9 cellular contexts compared by ENCODE assay signal in the genomic region with DNA sequence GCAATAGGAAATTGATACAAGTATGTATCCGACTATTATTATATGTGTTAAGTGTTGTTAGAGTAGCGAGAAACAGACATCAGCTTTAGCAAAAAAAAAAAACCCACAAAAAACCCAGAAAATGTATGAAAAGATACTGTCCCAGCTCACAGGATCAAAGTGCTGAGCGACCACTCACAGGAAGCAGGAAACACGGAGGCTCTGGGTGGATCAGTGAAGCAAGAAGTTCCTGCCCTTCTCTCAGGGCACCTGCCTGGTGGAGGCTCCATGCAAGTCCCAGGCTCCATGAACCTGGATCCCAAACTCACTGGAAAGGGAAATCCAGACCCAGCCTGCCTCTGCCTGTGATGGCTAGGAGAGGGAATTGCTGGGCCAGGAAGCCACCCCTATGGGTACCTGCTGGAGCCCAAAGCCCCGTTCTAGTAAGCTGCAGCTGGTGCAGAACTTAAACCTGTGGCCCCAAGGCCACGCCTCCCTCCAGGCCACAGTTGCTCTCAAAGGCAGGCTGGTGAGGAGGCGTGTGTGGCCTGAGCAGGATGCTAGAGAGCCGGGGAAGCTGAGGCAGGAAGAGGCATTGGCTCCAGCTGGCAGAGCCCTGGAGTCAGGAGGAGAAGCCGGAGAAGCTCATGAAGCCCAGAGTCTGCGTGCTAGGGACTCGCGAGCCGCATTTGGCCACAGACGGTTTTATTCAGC.
DNase-seq lines count a peak whose midpoint lies in the region; ATAC-seq lines count a peak whose summit lies in the region.
"Had no signal": no experiment of that assay in that cellular context is flagged by ENCODE, and none has a peak within 500 bp of the region (broad histone marks: within the 10 kb centered on the region; RNA-seq: fewer than 3 reads in every experiment).

No MANE protein-coding gene starts in this region.

- H3K27ac Mint-ChIP-seq in activated CD4-positive, alpha-beta T cell treated with anti-CD3 and anti-CD28 coated beads for 36 hours = peak overlapping the region; percentile 83
- H3K27ac Mint-ChIP-seq in activated naive CD4-positive, alpha-beta T cell treated with anti-CD3 and anti-CD28 coated beads, Interleukin-2, amount 50 U/mL, for 72 hours = peak overlapping the region; percentile 82
- peak overlapping the region; percentile 92 for H3K27ac Mint-ChIP-seq in stimulated activated effector memory CD8-positive, alpha-beta T cell treated with anti-CD3 and anti-CD28 coated beads, Interleukin-12 subunit alpha, Interleukin-12 subunit beta, amount 100 ng/mL, for 72 hours

- POLR2A ChIA-PET in activated CD4-positive, alpha-beta T cell treated with anti-CD3 and anti-CD28 coated beads for 36 hours (lab: Charles Lee) = interaction anchor here (0.6 kb wide), 1 partner anchor 305 kb away, joined by 3 read pairs; no protein-coding TSS in a partner anchor

- H3K4me3 Mint-ChIP-seq in activated CD4-positive, alpha-beta T cell treated with anti-CD3 and anti-CD28 coated beads for 36 hours = peak overlapping the region; percentile 51
- H3K4me3 Mint-ChIP-seq in stimulated activated effector memory CD8-positive, alpha-beta T cell treated with anti-CD3 and anti-CD28 coated beads, Interleukin-12 subunit alpha, Interleukin-12 subunit beta, amount 100 ng/mL, for 72 hours = peak overlapping the region; percentile 63

- no peaks in the 10 kb centered on the region for H3K36me3 Mint-ChIP-seq in activated CD4-positive, alpha-beta T cell treated with anti-CD3 and anti-CD28 coated beads for 36 hours (ENCODE audit: low read depth)
- H3K36me3 Mint-ChIP-seq in activated naive CD4-positive, alpha-beta T cell treated with anti-CD3 and anti-CD28 coated beads, Interleukin-2, amount 50 U/mL, for 72 hours = peaks cover 0 to 9% of the 10 kb centered on the region in 2 donors
- H3K36me3 Mint-ChIP-seq in stimulated activated effector memory CD8-positive, alpha-beta T cell treated with anti-CD3 and anti-CD28 coated beads, Interleukin-12 subunit alpha, Interleukin-12 subunit beta, amount 100 ng/mL, for 72 hours = peaks cover 15% of the 10 kb centered on the region

- no peaks in the 10 kb centered on the region for H3K9me3 Mint-ChIP-seq in activated CD4-positive, alpha-beta T cell treated with anti-CD3 and anti-CD28 coated beads for 36 hours (ENCODE audit: low read depth)
- peaks cover 0 to 7% of the 10 kb centered on the region in 2 donors for H3K9me3 Mint-ChIP-seq in activated naive CD4-positive, alpha-beta T cell treated with anti-CD3 and anti-CD28 coated beads, Interleukin-2, amount 50 U/mL, for 72 hours
- H3K9me3 Mint-ChIP-seq in stimulated activated effector memory CD8-positive, alpha-beta T cell treated with anti-CD3 and anti-CD28 coated beads, Interleukin-12 subunit alpha, Interleukin-12 subunit beta, amount 100 ng/mL, for 72 hours = peaks cover 4% of the 10 kb centered on the region

- H3K4me1 Mint-ChIP-seq in activated CD4-positive, alpha-beta T cell treated with anti-CD3 and anti-CD28 coated beads for 36 hours = peaks cover 52% of the 10 kb centered on the region
- peaks cover 63% of the 10 kb centered on the region for H3K4me1 Mint-ChIP-seq in stimulated activated effector memory CD8-positive, alpha-beta T cell treated with anti-CD3 and anti-CD28 coated beads, Interleukin-12 subunit alpha, Interleukin-12 subunit beta, amount 100 ng/mL, for 72 hours

- no peaks in the 10 kb centered on the region for H3K27me3 Mint-ChIP-seq in activated CD4-positive, alpha-beta T cell treated with anti-CD3 and anti-CD28 coated beads for 36 hours

- intact Hi-C loops in activated CD4-positive, alpha-beta T cell treated with anti-CD3 and anti-CD28 coated beads for 36 hours (cut with DNase I, micrococcal nuclease) = loop anchor here (2.0 to 5.0 kb wide), 2 partner anchors 71 to 222 kb away; partner anchors contain the start of gene ADAM17 (in 1 of the 2)

- CTCF ChIA-PET in activated CD4-positive, alpha-beta T cell treated with anti-CD3 and anti-CD28 coated beads for 36 hours (lab: Charles Lee) = interaction anchor here (1.1 to 2.8 kb wide), 3 partner anchors 10 to 185 kb away, joined by 4 to 23 read pairs (median 5); no protein-coding TSS in a partner anchor

- DNase-seq in activated CD4-positive, alpha-beta T cell treated with anti-CD3 and anti-CD28 coated beads for 36 hours = peak; percentile 74
- DNase-seq in activated CD4-positive, alpha-beta T cell treated with anti-CD3 and anti-CD28 coated beads for 1 hour = no peak
- DNase-seq in RPMI8226 = peak; percentile 53
- DNase-seq in activated naive CD4-positive, alpha-beta T cell treated with anti-CD3 and anti-CD28 coated beads, Interleukin-2, amount 50 U/mL, for 72 hours (ENCODE audit: low spot score in 2 of 2) = no peak
- peak; percentile 29 to 68 for DNase-seq in stimulated activated effector memory CD8-positive, alpha-beta T cell treated with anti-CD3 and anti-CD28 coated beads, Interleukin-12 subunit alpha, Interleukin-12 subunit beta, amount 100 ng/mL, for 72 hours (ENCODE audit: low spot score in 2 of 2)

- ATAC-seq in activated CD4-positive, alpha-beta T cell treated with anti-CD3 and anti-CD28 coated beads for 36 hours = peak; percentile 51
- peak; percentile 29 to 49 for ATAC-seq in activated naive CD4-positive, alpha-beta T cell treated with anti-CD3 and anti-CD28 coated beads, Interleukin-2, amount 50 U/mL, for 72 hours
- ATAC-seq in stimulated activated effector memory CD8-positive, alpha-beta T cell treated with anti-CD3 and anti-CD28 coated beads, Interleukin-12 subunit alpha, Interleukin-12 subunit beta, amount 100 ng/mL, for 72 hours = peak; percentile 76
- ATAC-seq in HG03159 (IDR thresholded peaks at IDR 0.05; ENCODE audit: unreplicated experiment) (no peak), HG02970 (IDR thresholded peaks at IDR 0.05; ENCODE audit: low FRiP score, unreplicated experiment) (no peak), HG02884 (IDR thresholded peaks at IDR 0.05; ENCODE audit: unreplicated experiment) (no peak)
- ATAC-seq: left lobe of liver had no signal

Comparison
In these comparisons a context has a peak if more than half of its experiments do, and no peak if none do; other contexts are left out.
1. DNase-seq: peak in activated CD4-positive, alpha-beta T cell treated with anti-CD3 and anti-CD28 coated beads for 36 hours (single experiment), RPMI8226 (single experiment) and stimulated activated effector memory CD8-positive, alpha-beta T cell treated with anti-CD3 and anti-CD28 coated beads, Interleukin-12 subunit alpha, Interleukin-12 subunit beta, amount 100 ng/mL, for 72 hours (2 of 2); none in activated CD4-positive, alpha-beta T cell treated with anti-CD3 and anti-CD28 coated beads for 1 hour (single experiment) and activated naive CD4-positive, alpha-beta T cell treated with anti-CD3 and anti-CD28 coated beads, Interleukin-2, amount 50 U/mL, for 72 hours (0 of 2).
2. ATAC-seq: peak in activated CD4-positive, alpha-beta T cell treated with anti-CD3 and anti-CD28 coated beads for 36 hours (single experiment), activated naive CD4-positive, alpha-beta T cell treated with anti-CD3 and anti-CD28 coated beads, Interleukin-2, amount 50 U/mL, for 72 hours (2 of 2) and stimulated activated effector memory CD8-positive, alpha-beta T cell treated with anti-CD3 and anti-CD28 coated beads, Interleukin-12 subunit alpha, Interleukin-12 subunit beta, amount 100 ng/mL, for 72 hours (single experiment); none in HG03159 (single experiment), HG02970 (single experiment) and HG02884 (single experiment).
3. Peak in every context shown above with its lines, with median percentiles within 50 percentile points of each other: H3K27ac Mint-ChIP-seq.